ENCODE assay signal across 21 cellular contexts in genomic region chr1:101167891-101168290, GRCh38.
DNase-seq lines count a peak whose midpoint lies in the region; ATAC-seq, FAIRE-seq and TF ChIP-seq lines count a peak whose summit lies in the region.
"Had no signal": no experiment of that assay in that cellular context is flagged by ENCODE, and none has a peak within 500 bp of the region (broad histone marks: within the 10 kb centered on the region; RNA-seq: fewer than 3 reads in every experiment).

No MANE protein-coding gene starts in this region.

- RAD21 ChIA-PET in GM12878 (lab: Charles Lee; ENCODE audit: unreplicated experiment), result no interaction called here

- in situ Hi-C loops in GM12878 (cut with MboI), result no loop called here

- CTCF ChIA-PET in activated CD8-positive, alpha-beta memory T cell treated with anti-CD3 and anti-CD28 coated beads, Interleukin-2, amount 10 ng/mL, durations not matched to agents 7 days and 5 days (lab: Charles Lee), result interaction anchor here (0.7 kb wide), 1 partner anchor 68 kb away, joined by 4 read pairs; no protein-coding TSS in a partner anchor
- CTCF ChIA-PET in GM12878 (lab: Yijun Ruan, JAX), result no interaction called here

- POLR2A ChIA-PET in GM12878 (lab: Charles Lee), result no interaction called here

- TF ChIP-seq RAD21 in GM12878 (IDR thresholded peaks at IDR 0.05; ENCODE audit: insufficient read depth, low read depth, low read length), result no peak

- peak; percentile 74 for ATAC-seq in activated CD8-positive, alpha-beta memory T cell treated with anti-CD3 and anti-CD28 coated beads, Interleukin-2, amount 10 ng/mL, durations not matched to agents 7 days and 5 days
- peak; percentile 49 for ATAC-seq in GM21360 (IDR thresholded peaks at IDR 0.05; ENCODE audit: unreplicated experiment)
- peak; percentile 81 for ATAC-seq in HG03175 (IDR thresholded peaks at IDR 0.05; ENCODE audit: unreplicated experiment)
- ATAC-seq in GM12878, result peak; percentile 76
- no peak for ATAC-seq in GM21526 (IDR thresholded peaks at IDR 0.05; ENCODE audit: low FRiP score, unreplicated experiment)
- ATAC-seq: A549, right lobe of liver, WTC11 had no signal

- SMC1A ChIA-PET in GM12878 (lab: Charles Lee; ENCODE audit: uncharacterized antibody, unreplicated experiment), result no interaction called here

- H3K27ac ChIP-seq in GM12878 (ENCODE audit: control insufficient read depth, insufficient read depth), result no peak overlapping the region
- no peak overlapping the region for H3K27ac ChIP-seq in effector memory CD4-positive, alpha-beta T cell (ENCODE audit: insufficient read depth, low read length, poor library complexity, severe bottlenecking)
- H3K27ac ChIP-seq: A549, ascending aorta, right lobe of liver, RWPE1, tibial nerve had no signal

- H3K4me3 ChIP-seq in GM12878, result no peak overlapping the region
- H3K4me3 ChIP-seq in effector memory CD4-positive, alpha-beta T cell (ENCODE audit: insufficient read depth, low read depth, low read length, poor library complexity, severe bottlenecking), result no peak overlapping the region
- H3K4me3 ChIP-seq: A549, ascending aorta, right lobe of liver, tibial nerve had no signal

- no peak overlapping the region; the same call in 1 of the 2 replicates for H2AFZ ChIP-seq in GM12878 (ENCODE audit: control insufficient read depth, low read depth, low read length)

- no peak for TF ChIP-seq POLR2A in GM12878 (IDR thresholded peaks at IDR 0.05; ENCODE audit: low read depth, low read length)

- H4K20me1 ChIP-seq in GM12878 (ENCODE audit: control insufficient read depth, insufficient read depth), result no peaks in the 10 kb centered on the region

- no peak for TF ChIP-seq EP300 in GM12878 (IDR thresholded peaks at IDR 0.05; ENCODE audit: borderline replicate concordance in 1 of 2, control insufficient read depth in 1 of 2, low read depth in 2 of 2, low read length in 2 of 2)

- H3K4me1 ChIP-seq in GM12878 (ENCODE audit: control insufficient read depth, insufficient read depth, low read length), result no peaks in the 10 kb centered on the region
- H3K4me1 ChIP-seq in effector memory CD4-positive, alpha-beta T cell (ENCODE audit: control insufficient read depth, insufficient read depth, low read length, poor library complexity, severe bottlenecking), result no peaks in the 10 kb centered on the region
- H3K4me1 ChIP-seq: A549, ascending aorta, right lobe of liver, tibial nerve had no signal

- H3K79me2 ChIP-seq in GM12878 (ENCODE audit: control insufficient read depth, insufficient read depth, low read length), result no peaks in the 10 kb centered on the region

- no peak overlapping the region for H3K4me2 ChIP-seq in GM12878 (ENCODE audit: control insufficient read depth, insufficient read depth)
- H3K4me2 ChIP-seq: A549 had no signal

- intact Hi-C loops in GM12878 (cut with micrococcal nuclease; ENCODE audit: unreplicated experiment), result no loop called here

- peaks cover 10% of the 10 kb centered on the region for H3K36me3 Mint-ChIP-seq in activated CD8-positive, alpha-beta memory T cell treated with anti-CD3 and anti-CD28 coated beads, Interleukin-2, amount 10 ng/mL, durations not matched to agents 7 days and 5 days
- H3K36me3 Mint-ChIP-seq: CD4-positive, CD25-positive, alpha-beta regulatory T cell; WTC11 had no signal

- no peaks in the 10 kb centered on the region for H3K9me3 ChIP-seq in GM12878 (replicated peaks; ENCODE audit: control insufficient read depth, insufficient read depth, low read length)
- no peaks in the 10 kb centered on the region for H3K9me3 ChIP-seq in effector memory CD4-positive, alpha-beta T cell (ENCODE audit: control insufficient read depth, low read length)
- H3K9me3 ChIP-seq: A549, ascending aorta, right lobe of liver, tibial nerve had no signal

- no peak for TF ChIP-seq CTCF in GM12878 (IDR thresholded peaks at IDR 0.05 in 2 of 3, conservative IDR thresholded peaks at IDR 0.05 in 1 of 3; ENCODE audit: control insufficient read depth in 2 of 3, extremely low read depth in 1 of 3, insufficient read depth in 1 of 3, low read depth in 3 of 3, low read length in 3 of 3)

- H3K4me3 Mint-ChIP-seq in activated CD8-positive, alpha-beta memory T cell treated with anti-CD3 and anti-CD28 coated beads, Interleukin-2, amount 10 ng/mL, durations not matched to agents 7 days and 5 days, result no peak overlapping the region
- H3K4me3 Mint-ChIP-seq: CD4-positive, CD25-positive, alpha-beta regulatory T cell; WTC11 had no signal

- FAIRE-seq in GM12878 (lab: Jason Lieb, UNC) (no peak), frontal cortex (lab: Jason Lieb, UNC) (no peak)
- FAIRE-seq: A549 had no signal

- H3K27ac Mint-ChIP-seq in activated CD8-positive, alpha-beta memory T cell treated with anti-CD3 and anti-CD28 coated beads, Interleukin-2, amount 10 ng/mL, durations not matched to agents 7 days and 5 days, result peak overlapping the region; percentile 14
- H3K27ac Mint-ChIP-seq: WTC11 had no signal

- H3K4me1 Mint-ChIP-seq in activated CD8-positive, alpha-beta memory T cell treated with anti-CD3 and anti-CD28 coated beads, Interleukin-2, amount 10 ng/mL, durations not matched to agents 7 days and 5 days, result peaks cover 23% of the 10 kb centered on the region

- DNase-seq in activated CD8-positive, alpha-beta memory T cell treated with anti-CD3 and anti-CD28 coated beads, Interleukin-2, amount 10 ng/mL, durations not matched to agents 7 days and 5 days, result no peak
- no peak for DNase-seq in activated CD8-positive, alpha-beta memory T cell treated with anti-CD3 and anti-CD28 coated beads, Interleukin-2, amount 50 U/mL, for 4 hours
- DNase-seq in GM12878 (ENCODE audit: low read depth, low spot score) (no peak), frontal cortex (ENCODE audit: low spot score in 2 of 2) (no peak)
- no peak for DNase-seq in effector memory CD4-positive, alpha-beta T cell
- DNase-seq: cortex of kidney; HCEC 1CT; IMR-90; mesendoderm; NCI-H2171 treated with DMSO at 0.1 percent for 48 hours; right lobe of liver; stimulated activated CD4-positive, alpha-beta T cell treated with anti-CD3 and anti-CD28 coated beads, Interleukin-1b, Interleukin-23, amount 100 ng/mL, for 48 hours had no signal

- no peaks in the 10 kb centered on the region for H3K9me3 Mint-ChIP-seq in activated CD8-positive, alpha-beta memory T cell treated with anti-CD3 and anti-CD28 coated beads, Interleukin-2, amount 10 ng/mL, durations not matched to agents 7 days and 5 days (ENCODE audit: low read depth)
- H3K9me3 Mint-ChIP-seq: CD4-positive, CD25-positive, alpha-beta regulatory T cell; WTC11 had no signal

- H3K27me3 ChIP-seq in GM12878 (replicated peaks in 1 of 2; ENCODE audit: control insufficient read depth in 2 of 2, insufficient read depth in 2 of 2, low read length in 1 of 2), result no peaks in the 10 kb centered on the region
- no peaks in the 10 kb centered on the region for H3K27me3 ChIP-seq in effector memory CD4-positive, alpha-beta T cell (replicated peaks; ENCODE audit: control insufficient read depth, insufficient read depth, low read length, poor library complexity, severe bottlenecking)
- H3K27me3 ChIP-seq: ascending aorta, right lobe of liver, tibial nerve had no signal

- no peaks in the 10 kb centered on the region for H3K36me3 ChIP-seq in GM12878 (ENCODE audit: control insufficient read depth in 2 of 2, insufficient read depth in 2 of 2, low read length in 1 of 2)
- H3K36me3 ChIP-seq in effector memory CD4-positive, alpha-beta T cell (ENCODE audit: control insufficient read depth, insufficient read depth, low read length), result no peaks in the 10 kb centered on the region
- H3K36me3 ChIP-seq: ascending aorta, right lobe of liver, tibial nerve had no signal

- BruUV-seq in GM12878 (replicated peaks; lab: Mats Ljungman, UMichigan), result no TSS peak

- no peaks in the 10 kb centered on the region for H3K27me3 Mint-ChIP-seq in activated CD8-positive, alpha-beta memory T cell treated with anti-CD3 and anti-CD28 coated beads, Interleukin-2, amount 10 ng/mL, durations not matched to agents 7 days and 5 days
- H3K27me3 Mint-ChIP-seq: CD4-positive, CD25-positive, alpha-beta regulatory T cell had no signal

- no peak overlapping the region for H3K9ac ChIP-seq in GM12878 (ENCODE audit: control insufficient read depth, insufficient read depth, low read length)

TF ChIP-seq in GM12878, 131 proteins besides CTCF, POLR2A, EP300 and RAD21:
- TF ChIP-seq JUNB (IDR thresholded peaks at IDR 0.05), result peak; percentile 89
- TF ChIP-seq ZNF24 (IDR thresholded peaks at IDR 0.05), result peak; percentile 57; the same call in 1 of the 2 replicates
- no peak for TF ChIP-seq NBN (IDR thresholded peaks at IDR 0.05)
- peak; percentile 56 for TF ChIP-seq NFIC (IDR thresholded peaks at IDR 0.05; ENCODE audit: low read depth, low read length)
